ENCODE assay signal across 1 cellular context in genomic region chr2:223888251-223888650, GRCh38.
TF ChIP-seq lines count a peak whose summit lies in the region.

No MANE protein-coding gene starts in this region.

TF ChIP-seq in A549, 52 proteins besides CTCF, POLR2A, EP300 and RAD21 (continued from another document):
- no peak for TF ChIP-seq PBX3 (IDR thresholded peaks at IDR 0.05)
- TF ChIP-seq ZFP36 (IDR thresholded peaks at IDR 0.05; ENCODE audit: borderline replicate concordance, partially characterized antibody) = no peak
- TF ChIP-seq KDM5A (IDR thresholded peaks at IDR 0.05) = no peak
- no peak for TF ChIP-seq RARB (CRISPR knock-in tag; IDR thresholded peaks at IDR 0.05)
- no peak for TF ChIP-seq RCOR1 (IDR thresholded peaks at IDR 0.05; ENCODE audit: low read depth, low read length)
- TF ChIP-seq EHMT2 (IDR thresholded peaks at IDR 0.05; ENCODE audit: low read depth) = no peak
- TF ChIP-seq GATA3 (IDR thresholded peaks at IDR 0.05; ENCODE audit: borderline replicate concordance) = no peak
TF ChIP-seq in A549: peak in this region for 0.
